In genomic region chr1:2970311-2971145, GRCh38 we compare ENCODE assay signal across 18 cellular contexts. TPM values are rescaled to one million over a fixed set of nuclear protein-coding genes. Genes with fewer than 3 reads are reported as not detected.
DNase-seq lines count a peak whose midpoint lies in the region; ATAC-seq and TF ChIP-seq lines count a peak whose summit lies in the region.
"Had no signal": no experiment of that assay in that cellular context is flagged by ENCODE, and none has a peak within 500 bp of the region (broad histone marks: within the 10 kb centered on the region; RNA-seq: fewer than 3 reads in every experiment).

No MANE protein-coding gene starts in this region.

- no peaks in the 10 kb centered on the region for H3F3A ChIP-seq in PC-9 (ENCODE audit: insufficient read depth, low read depth)

- POLR2A ChIA-PET in PC-9 (lab: Charles Lee; ENCODE audit: unreplicated experiment), result no interaction called here

- H3K27ac ChIP-seq in WERI-Rb-1 (no peak overlapping the region), layer of hippocampus (ENCODE audit: low read depth, low read length) (peak overlapping the region; percentile 98), spleen (no peak overlapping the region), testis (no peak overlapping the region), PC-9 (no peak overlapping the region)
- H3K27ac ChIP-seq: Peyer's patch had no signal

- TF ChIP-seq POLR2A in spleen (IDR thresholded peaks at IDR 0.05), result no peak
- no peak for TF ChIP-seq POLR2A in testis (IDR thresholded peaks at IDR 0.05)

- DNase-seq in activated T-cell treated with anti-CD3 and anti-CD28 coated beads, Interleukin-2, amount 50 U/mL, for 4 hours, result peak; percentile 2
- no peak for DNase-seq in activated T-cell treated with anti-CD3 and anti-CD28 coated beads for 4 hours
- DNase-seq in WERI-Rb-1, result peak; percentile 59
- peak; percentile 52 for DNase-seq in spleen
- no peak for DNase-seq in testis
- no peak for DNase-seq in PC-9
- DNase-seq: Caco-2, H7, Karpas-422, NCI-H1417, NCI-H1930, NCI-H2171, NCI-H446 treated with DMSO at 0.1 percent for 48 hours, NCI-H82 had no signal

- intact Hi-C loops in spleen (cut with DNase I; ENCODE audit: low total_unique reads) (no loop called here), testis (cut with DNase I; ENCODE audit: low total_unique reads) (no loop called here), PC-9 (cut with micrococcal nuclease; ENCODE audit: unreplicated experiment) (no loop called here)

- H3K4me1 ChIP-seq in spleen (peaks cover 0 to 11% (median 3%) of the 10 kb centered on the region in 6 donors), testis (peaks cover 11% of the 10 kb centered on the region), PC-9 (replicated peaks; ENCODE audit: insufficient read depth) (no peaks in the 10 kb centered on the region)
- H3K4me1 ChIP-seq: Caco-2, Peyer's patch had no signal

- H3K36me3 Mint-ChIP-seq in activated T-cell treated with anti-CD3 and anti-CD28 coated beads, Interleukin-2, amount 50 U/mL, for 4 hours (ENCODE audit: insufficient read depth), result no peaks in the 10 kb centered on the region

- BruUV-seq in PC-9 (replicated peaks; lab: Mats Ljungman, UMichigan), result no TSS peak

- H3K4me3 ChIP-seq in WERI-Rb-1 (ENCODE audit: low read depth, low read length) (peak overlapping the region; percentile 7), spleen (no peak overlapping the region), testis (no peak overlapping the region), PC-9 (no peak overlapping the region)
- H3K4me3 ChIP-seq: Peyer's patch had no signal

- no peaks in the 10 kb centered on the region for H3K9me3 ChIP-seq in WERI-Rb-1 (ENCODE audit: severe bottlenecking)
- no peaks in the 10 kb centered on the region for H3K9me3 ChIP-seq in spleen
- H3K9me3 ChIP-seq in testis, result no peaks in the 10 kb centered on the region
- no peaks in the 10 kb centered on the region for H3K9me3 ChIP-seq in PC-9 (ENCODE audit: insufficient read depth, low read depth)
- H3K9me3 ChIP-seq: Caco-2, Peyer's patch had no signal

- H3K36me3 ChIP-seq in WERI-Rb-1 (no peaks in the 10 kb centered on the region), spleen (no peaks in the 10 kb centered on the region), testis (ENCODE audit: low read depth, missing control alignments) (no peaks in the 10 kb centered on the region), PC-9 (ENCODE audit: low read depth) (no peaks in the 10 kb centered on the region)
- H3K36me3 ChIP-seq: Peyer's patch had no signal

- no peak overlapping the region for H3K4me3 Mint-ChIP-seq in activated T-cell treated with anti-CD3 and anti-CD28 coated beads, Interleukin-2, amount 50 U/mL, for 4 hours

- no peaks in the 10 kb centered on the region for H3K9me3 Mint-ChIP-seq in activated T-cell treated with anti-CD3 and anti-CD28 coated beads, Interleukin-2, amount 50 U/mL, for 4 hours

- H3K79me2 ChIP-seq in PC-9 (ENCODE audit: low read depth), result no peaks in the 10 kb centered on the region

- 75 to 94% (median 90%) methylated on average over 12 to 25 of the region's 25 CpGs for WGBS in spleen, 5 donors
- WGBS in testis, 2 donors, result 90 to 92% methylated on average over 17 to 25 of the region's 25 CpGs

- no peak overlapping the region for H3K4me2 ChIP-seq in PC-9

- H3K4me1 Mint-ChIP-seq in activated T-cell treated with anti-CD3 and anti-CD28 coated beads, Interleukin-2, amount 50 U/mL, for 4 hours (ENCODE audit: low read depth), result peaks cover 3% of the 10 kb centered on the region

- H4K20me1 ChIP-seq in PC-9 (ENCODE audit: insufficient read depth), result no peaks in the 10 kb centered on the region

- TF ChIP-seq CTCF in WERI-Rb-1 (IDR thresholded peaks at IDR 0.05; ENCODE audit: low read depth, low read length), result no peak
- no peak for TF ChIP-seq CTCF in spleen (IDR thresholded peaks at IDR 0.05 in 8 of 11, conservative IDR thresholded peaks at IDR 0.05 in 3 of 11)
- no peak for TF ChIP-seq CTCF in testis (IDR thresholded peaks at IDR 0.05)
- TF ChIP-seq CTCF in PC-9 (conservative IDR thresholded peaks at IDR 0.05), result no peak

- no peak overlapping the region for H2AFZ ChIP-seq in PC-9

- H3K9me2 ChIP-seq in PC-9 (ENCODE audit: insufficient read depth), result no peaks in the 10 kb centered on the region

- no peak for ATAC-seq in activated T-cell treated with anti-CD3 and anti-CD28 coated beads, Interleukin-2, amount 50 U/mL, for 4 hours
- ATAC-seq in HG03460 (IDR thresholded peaks at IDR 0.05; ENCODE audit: unreplicated experiment), result no peak

- CTCF ChIA-PET in PC-9 (lab: Charles Lee), result no interaction called here

- peaks cover 4% of the 10 kb centered on the region for H3K27me3 Mint-ChIP-seq in activated T-cell treated with anti-CD3 and anti-CD28 coated beads, Interleukin-2, amount 50 U/mL, for 4 hours (ENCODE audit: low read depth)

- H3K27me3 ChIP-seq in WERI-Rb-1 (ENCODE audit: insufficient read depth, low read depth, severe bottlenecking) (no peaks in the 10 kb centered on the region), layer of hippocampus (ENCODE audit: control insufficient read depth, insufficient read depth, low read length) (no peaks in the 10 kb centered on the region), spleen (replicated peaks in 1 of 7) (peaks cover 0 to 92% (median 0%) of the 10 kb centered on the region in 7 donors), testis (no peaks in the 10 kb centered on the region), PC-9 (ENCODE audit: insufficient read depth, low read depth) (peaks cover 88% of the 10 kb centered on the region)
- H3K27me3 ChIP-seq: Peyer's patch had no signal

RNA-seq across cellular contexts. Expression of gene ACTRT2, which starts 50.7 kb away (rescaled TPM):
- total RNA-seq in activated T-cell treated with anti-CD3 and anti-CD28 coated beads, Interleukin-2, amount 50 U/mL, for 4 hours, result not detected
- total RNA-seq in spleen (not detected), testis (100 to 1,000 TPM in 1 of 2 donors, 10 to 100 TPM in 1; 64.2 to 143 TPM), PC-9 (2021) (not detected in 2 replicates)
- polyA plus RNA-seq in spleen (not detected), testis (ENCODE audit: insufficient read depth, low read depth, low replicate concordance) (183 TPM)
- total RNA-seq: A172, Caco-2, Peyer's patch had no signal

Comparison
In these comparisons a context has a peak if more than half of its experiments do, and no peak if none do; other contexts are left out.
1. DNase-seq: peak in activated T-cell treated with anti-CD3 and anti-CD28 coated beads, Interleukin-2, amount 50 U/mL, for 4 hours (single experiment), WERI-Rb-1 (single experiment) and spleen (single experiment); none in activated T-cell treated with anti-CD3 and anti-CD28 coated beads for 4 hours (single experiment), testis (single experiment) and PC-9 (0 of 2).
2. RNA of gene ACTRT2, which starts 50.7 kb away (total RNA-seq): 64.2 to 143 TPM in testis; not detected in activated T-cell treated with anti-CD3 and anti-CD28 coated beads, Interleukin-2, amount 50 U/mL, for 4 hours, not detected in spleen and not detected in PC-9; every median in the first group is over 10 times any median in the second.